Comparison of ENCODE assay signal across 33 cellular contexts in genomic region chr11:124454552-124454951, GRCh38. TPM values are rescaled to one million over a fixed set of nuclear protein-coding genes. Genes with fewer than 3 reads are reported as not detected.
"Had no signal": no experiment of that assay in that cellular context is flagged by ENCODE, and none has a peak within 500 bp of the region (broad histone marks: within the 10 kb centered on the region; RNA-seq: fewer than 3 reads in every experiment).

No MANE protein-coding gene starts in this region.

- H3K4me1 ChIP-seq: body of pancreas, breast epithelium had no signal

- H3K4me3 Mint-ChIP-seq: activated CD4-positive, alpha-beta T cell treated with anti-CD3 and anti-CD28 coated beads, Interleukin-2, amount 10 ng/mL, durations not matched to agents 24 days and 14 days; activated CD8-positive, alpha-beta T cell treated with anti-CD3 and anti-CD28 coated beads for 36 hours; activated naive CD4-positive, alpha-beta T cell treated with anti-CD3 and anti-CD28 coated beads, Interleukin-2, amount 50 U/mL, for 24 hours; activated naive CD8-positive, alpha-beta T cell treated with anti-CD3 and anti-CD28 coated beads, Interleukin-2, amount 10 ng/mL, durations not matched to agents 7 days and 5 days; activated T-cell treated with anti-CD3 and anti-CD28 coated beads, Interleukin-2, amount 50 U/mL, for 72 hours; activated T-helper 17 cell treated with anti-CD3 and anti-CD28 coated beads, Interleukin-2, amount 50 U/mL, for 72 hours had no signal

- H3K4me3 ChIP-seq: body of pancreas, breast epithelium had no signal

- H3K27me3 ChIP-seq: body of pancreas, breast epithelium had no signal

- H3K36me3 ChIP-seq: breast epithelium had no signal

- ATAC-seq: activated CD8-positive, alpha-beta T cell treated with anti-CD3 and anti-CD28 coated beads for 36 hours; activated T-cell treated with anti-CD3 and anti-CD28 coated beads, Interleukin-2, amount 50 U/mL, for 72 hours; activated T-helper 17 cell treated with anti-CD3 and anti-CD28 coated beads, Interleukin-2, amount 50 U/mL, for 72 hours; body of pancreas had no signal

- H3K4me1 Mint-ChIP-seq: activated CD4-positive, alpha-beta T cell treated with anti-CD3 and anti-CD28 coated beads, Interleukin-2, amount 10 ng/mL, durations not matched to agents 24 days and 14 days; activated naive CD4-positive, alpha-beta T cell treated with anti-CD3 and anti-CD28 coated beads, Interleukin-2, amount 50 U/mL, for 24 hours; activated naive CD8-positive, alpha-beta T cell treated with anti-CD3 and anti-CD28 coated beads, Interleukin-2, amount 10 ng/mL, durations not matched to agents 7 days and 5 days; activated T-helper 17 cell treated with anti-CD3 and anti-CD28 coated beads, Interleukin-2, amount 50 U/mL, for 72 hours had no signal

- H3K27ac ChIP-seq: body of pancreas, breast epithelium had no signal

- H3K27ac Mint-ChIP-seq: activated CD4-positive, alpha-beta T cell treated with anti-CD3 and anti-CD28 coated beads, Interleukin-2, amount 10 ng/mL, durations not matched to agents 24 days and 14 days; activated CD8-positive, alpha-beta T cell treated with anti-CD3 and anti-CD28 coated beads for 36 hours; activated naive CD4-positive, alpha-beta T cell treated with anti-CD3 and anti-CD28 coated beads, Interleukin-2, amount 50 U/mL, for 24 hours; activated naive CD8-positive, alpha-beta T cell treated with anti-CD3 and anti-CD28 coated beads, Interleukin-2, amount 10 ng/mL, durations not matched to agents 7 days and 5 days; activated T-cell treated with anti-CD3 and anti-CD28 coated beads, Interleukin-2, amount 50 U/mL, for 72 hours; activated T-helper 17 cell treated with anti-CD3 and anti-CD28 coated beads, Interleukin-2, amount 50 U/mL, for 72 hours had no signal

- H3K9me3 ChIP-seq: body of pancreas, breast epithelium had no signal

- H3K36me3 Mint-ChIP-seq: activated naive CD4-positive, alpha-beta T cell treated with anti-CD3 and anti-CD28 coated beads, Interleukin-2, amount 50 U/mL, for 24 hours; activated naive CD8-positive, alpha-beta T cell treated with anti-CD3 and anti-CD28 coated beads, Interleukin-2, amount 10 ng/mL, durations not matched to agents 7 days and 5 days had no signal

- DNase-seq: activated CD4-positive, alpha-beta T cell treated with anti-CD3 and anti-CD28 coated beads, Interleukin-2, amount 10 ng/mL, durations not matched to agents 24 days and 14 days; activated CD4-positive, alpha-beta T cell treated with anti-CD3 and anti-CD28 coated beads, Interleukin-2, amount 50 U/mL, for 4 hours; activated CD8-positive, alpha-beta T cell treated with anti-CD3 and anti-CD28 coated beads for 36 hours; activated effector memory CD4-positive, alpha-beta T cell treated with anti-CD3 and anti-CD28 coated beads, Interleukin-2, amount 50 U/mL, for 16 hours; activated naive CD4-positive, alpha-beta T cell treated with Interleukin-2 at 50 U/mL for 16 hours; activated naive CD8-positive, alpha-beta T cell treated with anti-CD3 and anti-CD28 coated beads, Interleukin-2, amount 10 ng/mL, durations not matched to agents 7 days and 5 days; activated T-cell treated with anti-CD3 and anti-CD28 coated beads, Interleukin-2, amount 50 U/mL, for 1 hour; activated T-cell treated with anti-CD3 and anti-CD28 coated beads, Interleukin-2, amount 50 U/mL, for 72 hours; amygdala; body of pancreas; cerebellar nuclear complex; cortex of kidney; NCI-H1048; NCI-H1105 treated with DMSO at 0.1 percent for 48 hours; NCI-H1436; NCI-H1694; NCI-H1930; NCI-H510A; NCI-H526; NCI-H748 treated with DMSO at 0.1 percent for 48 hours; Right ventricle myocardium superior; SW 1271; T-helper 1 cell; T1000 had no signal

- H3K9me3 Mint-ChIP-seq: activated CD4-positive, alpha-beta T cell treated with anti-CD3 and anti-CD28 coated beads, Interleukin-2, amount 10 ng/mL, durations not matched to agents 24 days and 14 days; activated CD8-positive, alpha-beta T cell treated with anti-CD3 and anti-CD28 coated beads for 36 hours; activated naive CD8-positive, alpha-beta T cell treated with anti-CD3 and anti-CD28 coated beads, Interleukin-2, amount 10 ng/mL, durations not matched to agents 7 days and 5 days; activated T-helper 17 cell treated with anti-CD3 and anti-CD28 coated beads, Interleukin-2, amount 50 U/mL, for 72 hours had no signal

RNA-seq across cellular contexts. Expression of gene OR8B8, which starts 9.1 kb away (rescaled TPM):
- total RNA-seq: activated CD4-positive, alpha-beta T cell treated with anti-CD3 and anti-CD28 coated beads, Interleukin-2, amount 10 ng/mL, durations not matched to agents 24 days and 14 days; activated CD8-positive, alpha-beta memory T cell treated with anti-CD3 and anti-CD28 coated beads for 36 hours; activated CD8-positive, alpha-beta T cell treated with anti-CD3 and anti-CD28 coated beads for 36 hours; activated naive CD8-positive, alpha-beta T cell treated with anti-CD3 and anti-CD28 coated beads, Interleukin-2, amount 10 ng/mL, durations not matched to agents 7 days and 5 days; activated T-cell treated with anti-CD3 and anti-CD28 coated beads, Interleukin-2, amount 50 U/mL, for 72 hours; activated T-helper 17 cell treated with anti-CD3 and anti-CD28 coated beads, Interleukin-2, amount 50 U/mL, for 72 hours; astrocyte; body of pancreas; breast epithelium; cardiac septum; MCF 10A; OCI-LY7; Right ventricle myocardium superior had no signal
- polyA plus RNA-seq: adipose tissue had no signal

RNA-seq across cellular contexts. Expression of gene OR8B4, which starts 29.9 kb away (rescaled TPM):
- total RNA-seq: activated CD4-positive, alpha-beta T cell treated with anti-CD3 and anti-CD28 coated beads, Interleukin-2, amount 10 ng/mL, durations not matched to agents 24 days and 14 days; activated CD8-positive, alpha-beta memory T cell treated with anti-CD3 and anti-CD28 coated beads for 36 hours; activated CD8-positive, alpha-beta T cell treated with anti-CD3 and anti-CD28 coated beads for 36 hours; activated naive CD8-positive, alpha-beta T cell treated with anti-CD3 and anti-CD28 coated beads, Interleukin-2, amount 10 ng/mL, durations not matched to agents 7 days and 5 days; activated T-cell treated with anti-CD3 and anti-CD28 coated beads, Interleukin-2, amount 50 U/mL, for 72 hours; activated T-helper 17 cell treated with anti-CD3 and anti-CD28 coated beads, Interleukin-2, amount 50 U/mL, for 72 hours; astrocyte; body of pancreas; breast epithelium; cardiac septum; MCF 10A; OCI-LY7; Right ventricle myocardium superior had no signal
- polyA plus RNA-seq: adipose tissue had no signal

RNA-seq across cellular contexts. Expression of gene OR8B3, which starts 55.7 kb away (rescaled TPM):
- total RNA-seq: activated CD4-positive, alpha-beta T cell treated with anti-CD3 and anti-CD28 coated beads, Interleukin-2, amount 10 ng/mL, durations not matched to agents 24 days and 14 days; activated CD8-positive, alpha-beta memory T cell treated with anti-CD3 and anti-CD28 coated beads for 36 hours; activated CD8-positive, alpha-beta T cell treated with anti-CD3 and anti-CD28 coated beads for 36 hours; activated naive CD8-positive, alpha-beta T cell treated with anti-CD3 and anti-CD28 coated beads, Interleukin-2, amount 10 ng/mL, durations not matched to agents 7 days and 5 days; activated T-cell treated with anti-CD3 and anti-CD28 coated beads, Interleukin-2, amount 50 U/mL, for 72 hours; activated T-helper 17 cell treated with anti-CD3 and anti-CD28 coated beads, Interleukin-2, amount 50 U/mL, for 72 hours; astrocyte; body of pancreas; breast epithelium; cardiac septum; MCF 10A; OCI-LY7; Right ventricle myocardium superior had no signal
- polyA plus RNA-seq: adipose tissue had no signal
